In the genomic region with DNA sequence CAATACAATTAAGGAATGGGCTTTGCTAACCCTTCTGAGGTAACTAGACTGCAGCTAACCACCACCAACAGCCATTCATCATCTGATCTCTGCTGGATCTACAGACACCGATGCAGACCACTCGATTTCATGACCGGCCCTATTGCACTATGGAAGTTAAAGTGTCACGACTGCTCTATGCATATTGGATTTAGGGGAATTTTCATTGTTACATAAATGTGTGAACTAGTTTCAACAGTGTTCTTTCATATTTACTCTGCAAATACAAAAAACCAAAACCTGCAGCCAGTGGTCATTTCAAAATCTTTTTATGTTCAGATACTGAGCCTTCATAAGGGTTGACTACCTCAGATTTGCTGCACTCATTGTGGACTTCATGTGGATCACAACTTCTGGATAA, we compare ENCODE assay signal across 22 cellular contexts. TPM values are rescaled to one million over a fixed set of nuclear protein-coding genes. Genes with fewer than 3 reads are reported as not detected.
DNase-seq lines count a peak whose midpoint lies in the region; ATAC-seq, FAIRE-seq and TF ChIP-seq lines count a peak whose summit lies in the region.
"Had no signal": no experiment of that assay in that cellular context is flagged by ENCODE, and none has a peak within 500 bp of the region (broad histone marks: within the 10 kb centered on the region; RNA-seq: fewer than 3 reads in every experiment).

No MANE protein-coding gene starts in this region.

- DNase-seq in CD4-positive, alpha-beta T cell: no peak
- DNase-seq in GM12891 (ENCODE audit: insufficient read length, low spot score) (no peak), SK-N-MC (ENCODE audit: low read depth, low spot score) (no peak)
- no peak for DNase-seq in naive thymus-derived CD8-positive, alpha-beta T cell
- no peak for DNase-seq in activated effector memory CD4-positive, alpha-beta T cell treated with Interleukin-2 at 50 U/mL for 16 hours
- DNase-seq: activated T-cell treated with anti-CD3 and anti-CD28 coated beads, Interleukin-2, amount 50 U/mL, for 48 hours; CD4-positive, CD25-positive, alpha-beta regulatory T cell; DMS79; esophagus squamous epithelium; naive B cell; NCI-H146; NCI-H2171 treated with DMSO at 0.1 percent for 48 hours; NCI-H748 treated with DMSO at 0.1 percent for 48 hours; OCI-M1; SHP77 treated with DMSO at 0.1 percent for 48 hours; tibial artery had no signal

- no peak for TF ChIP-seq POLR2A in GM12891 (IDR thresholded peaks at IDR 0.05; ENCODE audit: low read depth, low read length)

- peak; percentile 38 for FAIRE-seq in GM12891 (lab: Jason Lieb, UNC)
- FAIRE-seq: colon had no signal

- H3K27me3 ChIP-seq in CD4-positive, alpha-beta T cell (ENCODE audit: control insufficient read depth, insufficient read depth, low read length): no peaks in the 10 kb centered on the region
- H3K27me3 ChIP-seq: esophagus squamous epithelium, gastroesophageal sphincter, tibial artery had no signal

- peaks cover 70% of the 10 kb centered on the region for H3K36me3 Mint-ChIP-seq in CD4-positive, alpha-beta T cell (ENCODE audit: low read depth)
- H3K36me3 Mint-ChIP-seq in naive thymus-derived CD8-positive, alpha-beta T cell: peaks cover 0 to 69% (median 10%) of the 10 kb centered on the region in 3 donors

- H3K36me3 ChIP-seq in SK-N-MC (ENCODE audit: insufficient read depth, low read length): peaks cover 70% of the 10 kb centered on the region

- H3K4me3 Mint-ChIP-seq in CD4-positive, alpha-beta T cell: no peak overlapping the region
- H3K4me3 Mint-ChIP-seq in naive thymus-derived CD8-positive, alpha-beta T cell: no peak overlapping the region
- H3K4me3 Mint-ChIP-seq: brain, memory B cell, naive B cell had no signal

- H3K4me3 ChIP-seq in SK-N-MC: no peak overlapping the region
- H3K4me3 ChIP-seq: esophagus squamous epithelium, gastroesophageal sphincter, tibial artery had no signal

- no peaks in the 10 kb centered on the region for H3K9me3 ChIP-seq in CD4-positive, alpha-beta T cell (ENCODE audit: control insufficient read depth, low read length)
- no peaks in the 10 kb centered on the region for H3K9me3 ChIP-seq in SK-N-MC (ENCODE audit: low read depth, low read length)
- H3K9me3 ChIP-seq: esophagus squamous epithelium, gastroesophageal sphincter, tibial artery had no signal

- H3K9ac ChIP-seq in SK-N-MC (ENCODE audit: insufficient read length): no peak overlapping the region

- peaks cover 16% of the 10 kb centered on the region for H3K4me1 Mint-ChIP-seq in CD4-positive, alpha-beta T cell (ENCODE audit: low read depth)
- H3K4me1 Mint-ChIP-seq in naive thymus-derived CD8-positive, alpha-beta T cell: peaks cover 13 to 43% (median 25%) of the 10 kb centered on the region in 4 donors
- H3K4me1 Mint-ChIP-seq: brain had no signal

- POLR2A ChIA-PET in CD4-positive, alpha-beta T cell (lab: Charles Lee): interaction anchor here (1.4 kb wide), 1 partner anchor 10 kb away, joined by 7 read pairs; no protein-coding TSS in a partner anchor
- POLR2A ChIA-PET in naive thymus-derived CD8-positive, alpha-beta T cell (lab: Charles Lee): no interaction called here

- peak; percentile 17 for ATAC-seq in CD4-positive, alpha-beta T cell (ENCODE audit: poor library complexity)
- ATAC-seq in naive thymus-derived CD8-positive, alpha-beta T cell: no peak
- no peak for ATAC-seq in HG03342 (IDR thresholded peaks at IDR 0.05; ENCODE audit: unreplicated experiment)
- ATAC-seq in GM21367 (IDR thresholded peaks at IDR 0.05; ENCODE audit: unreplicated experiment): no peak
- ATAC-seq: gastroesophageal sphincter had no signal

- H3K9me3 Mint-ChIP-seq in CD4-positive, alpha-beta T cell: no peaks in the 10 kb centered on the region
- no peaks in the 10 kb centered on the region for H3K9me3 Mint-ChIP-seq in naive thymus-derived CD8-positive, alpha-beta T cell
- H3K9me3 Mint-ChIP-seq: CD4-positive, CD25-positive, alpha-beta regulatory T cell; memory B cell; naive B cell had no signal

- CTCF ChIA-PET in CD4-positive, alpha-beta T cell (lab: Charles Lee): no interaction called here

- no peaks in the 10 kb centered on the region for H3K27me3 Mint-ChIP-seq in CD4-positive, alpha-beta T cell
- H3K27me3 Mint-ChIP-seq in naive thymus-derived CD8-positive, alpha-beta T cell: no peaks in the 10 kb centered on the region
- H3K27me3 Mint-ChIP-seq: brain; CD4-positive, CD25-positive, alpha-beta regulatory T cell; memory B cell; naive B cell had no signal

- intact Hi-C loops in CD4-positive, alpha-beta T cell (cut with DNase I, micrococcal nuclease): loop anchor here in 1 of 2 experiments (2.0 kb wide), 1 partner anchor 13 kb away; no protein-coding TSS in a partner anchor

- TF ChIP-seq CTCF in CD4-positive, alpha-beta T cell (IDR thresholded peaks at IDR 0.05): no peak

- no peak overlapping the region for H3K27ac Mint-ChIP-seq in CD4-positive, alpha-beta T cell
- peak overlapping the region in 7 of 10 donors; percentile 11 to 76 (median 63) for H3K27ac Mint-ChIP-seq in naive thymus-derived CD8-positive, alpha-beta T cell

- no peak overlapping the region for H3K27ac ChIP-seq in CD4-positive, alpha-beta T cell (ENCODE audit: low read depth, low read length)
- H3K27ac ChIP-seq in SK-N-MC: peak overlapping the region; percentile 23; the same call in 1 of the 2 replicates
- H3K27ac ChIP-seq: esophagus squamous epithelium, gastroesophageal sphincter, tibial artery had no signal

TF ChIP-seq in GM12891, 5 proteins besides CTCF, POLR2A, EP300 and RAD21:
- TF ChIP-seq TAF1 (IDR thresholded peaks at IDR 0.05; ENCODE audit: low read depth, low read length) (no peak), POU2F2 (IDR thresholded peaks at IDR 0.05; ENCODE audit: low read depth, low read length) (peak; percentile 61; the same call in 1 of the 2 replicates)

RNA-seq across cellular contexts. Expression of gene CDV3, which starts 14.5 kb away (rescaled TPM):
- total RNA-seq in CD4-positive, alpha-beta T cell: 100 to 1,000 TPM; 206 to 228 TPM
- 92.2 TPM for polyA plus RNA-seq in GM12891 (2012; ENCODE audit: low read depth, missing spikeins)
- 100 to 1,000 TPM; 210 to 226 TPM for total RNA-seq in naive thymus-derived CD8-positive, alpha-beta T cell
- polyA plus RNA-seq in naive thymus-derived CD8-positive, alpha-beta T cell: 10 to 100 TPM; 41.7 to 82.2 (median 60.3) TPM
